In genomic region chr3:177781686-177782161, GRCh38 we compare ENCODE assay signal across 9 cellular contexts.
A peak's percentile ranks its signal among the peaks of the same experiment; 100 is the strongest.
DNase-seq lines count a peak whose midpoint lies in the region; ATAC-seq and TF ChIP-seq lines count a peak whose summit lies in the region.
"Had no signal": no experiment of that assay in that cellular context is flagged by ENCODE, and none has a peak within 500 bp of the region (broad histone marks: within the 10 kb centered on the region; RNA-seq: fewer than 3 reads in every experiment).

No MANE protein-coding gene starts in this region.

- peaks cover 22% of the 10 kb centered on the region for H3K4me1 Mint-ChIP-seq in activated CD8-positive, alpha-beta T cell treated with anti-CD3 and anti-CD28 coated beads for 36 hours (ENCODE audit: low read depth)

- H3K36me3 Mint-ChIP-seq in activated CD8-positive, alpha-beta T cell treated with anti-CD3 and anti-CD28 coated beads for 36 hours (ENCODE audit: low read depth): no peaks in the 10 kb centered on the region
- H3K36me3 Mint-ChIP-seq: WTC11 had no signal

- DNase-seq in AML-193 (lab: John Stamatoyannopoulos, UW) (peak; percentile 20 to 21), SKM-1 (lab: John Stamatoyannopoulos, UW; ENCODE audit: unreplicated experiment) (peak; percentile 16), globus pallidus (ENCODE audit: low spot score) (peak; percentile 28), pons (ENCODE audit: low spot score) (peak; percentile 23), middle frontal gyrus (ENCODE audit: extremely low spot score, low spot score) (no peak), NCI-H510A (lab: John Stamatoyannopoulos, UW) (no peak), NCI-H2081 (lab: John Stamatoyannopoulos, UW) (no peak)
- DNase-seq in activated CD8-positive, alpha-beta T cell treated with anti-CD3 and anti-CD28 coated beads for 36 hours: no peak

- no peaks in the 10 kb centered on the region for H3K27me3 Mint-ChIP-seq in activated CD8-positive, alpha-beta T cell treated with anti-CD3 and anti-CD28 coated beads for 36 hours

- intact Hi-C loops in activated CD8-positive, alpha-beta T cell treated with anti-CD3 and anti-CD28 coated beads for 36 hours (cut with micrococcal nuclease): no loop called here

- POLR2A ChIA-PET in activated CD8-positive, alpha-beta T cell treated with anti-CD3 and anti-CD28 coated beads for 36 hours (lab: Charles Lee): no interaction called here

- CTCF ChIA-PET in activated CD8-positive, alpha-beta T cell treated with anti-CD3 and anti-CD28 coated beads for 36 hours (lab: Charles Lee): no interaction called here

- no peak overlapping the region for H3K4me3 Mint-ChIP-seq in activated CD8-positive, alpha-beta T cell treated with anti-CD3 and anti-CD28 coated beads for 36 hours
- H3K4me3 Mint-ChIP-seq: WTC11 had no signal

- TF ChIP-seq CTCF in activated CD8-positive, alpha-beta T cell treated with anti-CD3 and anti-CD28 coated beads for 36 hours (IDR thresholded peaks at IDR 0.05): no peak

- H3K27ac Mint-ChIP-seq in activated CD8-positive, alpha-beta T cell treated with anti-CD3 and anti-CD28 coated beads for 36 hours: no peak overlapping the region
- H3K27ac Mint-ChIP-seq: WTC11 had no signal

- H3K9me3 Mint-ChIP-seq in activated CD8-positive, alpha-beta T cell treated with anti-CD3 and anti-CD28 coated beads for 36 hours: no peaks in the 10 kb centered on the region
- H3K9me3 Mint-ChIP-seq: WTC11 had no signal

- ATAC-seq in activated CD8-positive, alpha-beta T cell treated with anti-CD3 and anti-CD28 coated beads for 36 hours: no peak

Comparison
In these comparisons a context has a peak if more than half of its experiments do, and no peak if none do; other contexts are left out.
1. DNase-seq: peak in AML-193 (2 of 2), SKM-1 (single experiment), globus pallidus (single experiment) and pons (single experiment); none in activated CD8-positive, alpha-beta T cell treated with anti-CD3 and anti-CD28 coated beads for 36 hours (single experiment), middle frontal gyrus (single experiment), NCI-H510A (single experiment) and NCI-H2081 (0 of 2).